1 cellular context compared by ENCODE assay signal in the genomic region with DNA sequence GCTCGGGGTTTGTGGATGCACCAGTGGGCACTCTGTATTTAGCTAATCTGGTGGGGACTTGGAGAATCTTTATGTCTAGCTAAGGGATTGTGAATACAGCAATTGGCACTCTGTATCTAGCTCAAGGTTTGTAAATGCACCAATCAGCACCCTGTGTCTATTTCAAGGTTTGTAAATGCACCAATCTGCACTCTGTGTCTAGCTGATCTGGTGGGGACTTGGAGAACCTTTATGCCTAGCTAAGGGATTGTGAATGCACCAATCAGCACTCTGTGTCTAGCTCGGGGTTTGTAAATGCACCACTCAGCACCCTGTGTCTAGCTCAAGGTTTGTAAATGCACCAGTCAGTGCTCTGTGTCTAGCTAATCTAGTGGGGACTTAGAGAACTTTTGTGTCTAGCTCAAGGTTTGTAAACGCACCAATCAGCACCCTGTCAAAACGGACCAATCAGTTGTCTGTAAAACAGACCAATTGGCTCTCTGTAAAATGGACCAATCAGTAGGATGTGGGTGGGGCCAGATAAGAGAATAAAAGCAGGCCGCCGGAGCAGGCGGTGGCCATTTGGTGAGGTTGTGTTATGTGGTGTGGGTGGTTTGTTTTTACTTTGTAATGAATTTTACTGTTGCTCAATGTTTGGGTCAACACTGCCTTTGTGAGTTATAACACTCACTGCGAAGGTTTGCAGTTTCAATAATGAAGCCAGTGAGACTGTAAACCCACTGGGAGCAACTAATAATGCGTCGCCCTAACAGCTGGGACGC.
TF ChIP-seq lines count a peak whose summit lies in the region.

No MANE protein-coding gene starts in this region.

TF ChIP-seq in WTC11, 78 proteins besides CTCF, POLR2A, EP300 and RAD21:
- peak; percentile 60 for TF ChIP-seq NFYB (CRISPR knock-in tag; conservative IDR thresholded peaks at IDR 0.05; ENCODE audit: low read depth)
